In the genomic region with DNA sequence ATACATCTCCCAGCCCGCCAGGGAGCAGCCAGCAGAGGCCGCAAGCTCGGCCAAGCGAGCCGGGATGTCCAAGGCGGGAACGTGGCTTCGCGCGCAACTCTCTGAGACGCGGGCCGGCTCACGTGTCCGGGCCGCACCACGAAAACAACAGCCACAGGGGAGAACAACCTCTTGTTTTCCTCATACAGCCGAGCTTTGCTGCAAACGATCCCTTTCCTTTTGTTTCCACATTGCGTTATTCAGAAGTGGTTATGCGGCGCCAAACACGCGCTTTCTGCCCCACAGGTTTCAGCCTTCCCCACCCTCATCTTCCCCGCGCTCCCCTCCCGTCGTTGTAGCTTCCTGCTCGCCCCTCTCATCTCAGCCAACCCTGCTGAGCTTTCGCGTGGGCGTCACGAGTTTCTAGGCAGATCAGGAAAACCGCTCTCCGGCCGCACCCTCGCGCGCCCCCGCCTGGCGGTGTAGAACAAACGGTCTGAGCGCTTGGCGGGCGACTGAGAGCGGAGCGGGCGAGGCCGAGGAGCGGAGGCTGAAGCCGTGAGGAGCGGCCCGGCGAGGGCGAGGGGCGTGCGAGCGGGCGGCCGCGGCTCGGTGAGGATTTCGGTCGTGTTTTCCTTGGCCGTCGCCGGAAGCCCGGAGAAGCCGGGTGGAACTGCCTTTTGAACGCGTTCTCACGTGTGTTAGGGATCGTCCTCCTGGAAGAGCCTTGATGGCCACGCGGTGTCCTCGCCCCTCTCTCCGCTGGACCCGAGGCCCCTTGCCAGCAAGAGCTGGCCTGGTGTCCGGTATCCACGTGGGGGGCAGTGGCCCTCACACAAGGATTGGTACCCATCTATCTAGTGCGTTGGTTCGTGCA, we compare ENCODE assay signal across 1 cellular context.
TF ChIP-seq lines count a peak whose summit lies in the region.

No MANE protein-coding gene starts in this region.

TF ChIP-seq in K562, 482 proteins besides CTCF, POLR2A, EP300 and RAD21 (continued from another document):
- TF ChIP-seq CHD7 (IDR thresholded peaks at IDR 0.05; ENCODE audit: low read depth, low read length) (no peak), RBM15 (IDR thresholded peaks at IDR 0.05; ENCODE audit: insufficient read depth, low read length) (no peak), STAT5B (CRISPR knock-in tag; IDR thresholded peaks at IDR 0.05) (no peak), ZSCAN29 (IDR thresholded peaks at IDR 0.05) (0 out of 2 replicates have a peak, but pooled peaks have one; percentile 38), FOXA3 (CRISPR knock-in tag; conservative IDR thresholded peaks at IDR 0.05 in 1 of 2, IDR thresholded peaks at IDR 0.05 in 1 of 2) (peak; percentile 5 to 79; a peak in 2 of 4 replicates), NCOR1 (IDR thresholded peaks at IDR 0.05) (0 out of 2 replicates have a peak, but pooled peaks have one; percentile 13), NFYB (IDR thresholded peaks at IDR 0.05; ENCODE audit: extremely low read depth, insufficient read length) (peak; percentile 26), ZNF764 (CRISPR knock-in tag; IDR thresholded peaks at IDR 0.05; ENCODE audit: low read depth) (no peak; the same call in 1 of the 2 replicates), DLX4 (CRISPR knock-in tag; IDR thresholded peaks at IDR 0.05) (no peak), MTA3 (IDR thresholded peaks at IDR 0.05; ENCODE audit: borderline replicate concordance) (peak; percentile 72; the same call in 1 of the 2 replicates)
- TF ChIP-seq, protein P1, sequence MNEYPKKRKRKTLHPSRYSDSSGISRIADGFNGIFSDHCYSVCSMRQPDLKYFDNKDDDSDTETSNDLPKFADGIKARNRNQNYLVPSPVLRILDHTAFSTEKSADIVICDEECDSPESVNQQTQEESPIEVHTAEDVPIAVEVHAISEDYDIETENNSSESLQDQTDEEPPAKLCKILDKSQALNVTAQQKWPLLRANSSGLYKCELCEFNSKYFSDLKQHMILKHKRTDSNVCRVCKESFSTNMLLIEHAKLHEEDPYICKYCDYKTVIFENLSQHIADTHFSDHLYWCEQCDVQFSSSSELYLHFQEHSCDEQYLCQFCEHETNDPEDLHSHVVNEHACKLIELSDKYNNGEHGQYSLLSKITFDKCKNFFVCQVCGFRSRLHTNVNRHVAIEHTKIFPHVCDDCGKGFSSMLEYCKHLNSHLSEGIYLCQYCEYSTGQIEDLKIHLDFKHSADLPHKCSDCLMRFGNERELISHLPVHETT (CRISPR knock-in tag; conservative IDR thresholded peaks at IDR 0.05 in 1 of 2, IDR thresholded peaks at IDR 0.05 in 1 of 2): peak in 1 of 2 experiments; percentile 81; a peak in 2 of 4 replicates
- TF ChIP-seq, protein P2, sequence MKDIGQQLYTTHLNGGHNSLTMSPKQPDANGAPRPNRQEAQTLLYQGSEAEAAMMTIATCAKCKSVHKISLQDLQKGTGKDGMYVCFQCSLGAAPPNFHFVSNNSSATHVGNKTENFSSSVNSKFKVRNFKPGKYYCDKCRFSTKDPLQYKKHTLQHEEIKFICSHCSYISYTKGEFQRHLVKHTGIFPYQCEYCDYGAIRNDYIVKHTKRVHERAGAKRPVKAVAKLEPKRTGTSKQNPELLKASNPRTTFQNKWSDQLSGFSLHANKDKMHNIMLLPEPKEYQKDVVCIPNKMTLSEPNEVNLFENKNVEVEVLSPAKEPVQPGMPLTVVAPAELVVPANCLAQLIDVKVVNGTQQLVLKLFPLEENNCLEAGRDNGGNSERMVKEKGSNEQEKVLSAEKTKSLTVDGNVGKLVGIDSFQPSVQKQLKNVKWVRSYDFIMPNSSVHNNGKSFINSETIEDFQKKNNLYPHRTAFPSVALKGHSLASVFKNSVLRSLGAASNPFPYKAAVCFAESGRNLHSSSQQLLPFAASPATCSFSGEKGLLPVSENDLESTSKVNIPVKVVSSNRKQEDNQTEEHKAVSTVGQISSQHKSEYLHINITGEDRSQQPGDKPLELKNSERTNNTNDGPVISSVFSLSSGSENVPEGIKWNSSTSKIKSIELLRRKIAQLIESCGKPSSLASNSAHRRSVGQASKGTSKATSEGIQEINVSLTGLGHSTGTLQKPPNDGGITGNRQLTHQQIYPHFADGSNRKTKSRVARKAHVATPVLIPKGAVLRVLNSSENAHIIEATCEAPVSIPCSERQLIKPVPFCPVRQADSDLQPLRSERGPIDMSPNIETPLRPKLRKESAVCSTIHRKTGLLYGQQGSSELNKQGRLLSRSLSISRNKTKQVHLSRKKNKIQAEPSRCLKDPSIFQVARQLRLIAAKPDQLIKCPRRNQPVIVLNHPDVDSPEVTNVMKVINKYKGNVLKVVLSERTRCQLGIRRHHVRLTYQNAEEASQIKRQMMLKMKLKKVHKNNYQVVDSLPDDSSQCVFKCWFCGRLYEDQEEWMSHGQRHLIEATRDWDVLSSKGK (CRISPR knock-in tag; IDR thresholded peaks at IDR 0.05): no peak
- TF ChIP-seq, protein P3, sequence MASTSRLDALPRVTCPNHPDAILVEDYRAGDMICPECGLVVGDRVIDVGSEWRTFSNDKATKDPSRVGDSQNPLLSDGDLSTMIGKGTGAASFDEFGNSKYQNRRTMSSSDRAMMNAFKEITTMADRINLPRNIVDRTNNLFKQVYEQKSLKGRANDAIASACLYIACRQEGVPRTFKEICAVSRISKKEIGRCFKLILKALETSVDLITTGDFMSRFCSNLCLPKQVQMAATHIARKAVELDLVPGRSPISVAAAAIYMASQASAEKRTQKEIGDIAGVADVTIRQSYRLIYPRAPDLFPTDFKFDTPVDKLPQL (IDR thresholded peaks at IDR 0.05; ENCODE audit: extremely low read depth, insufficient read length): no peak
